24 cellular contexts compared by ENCODE assay signal in the genomic region with DNA sequence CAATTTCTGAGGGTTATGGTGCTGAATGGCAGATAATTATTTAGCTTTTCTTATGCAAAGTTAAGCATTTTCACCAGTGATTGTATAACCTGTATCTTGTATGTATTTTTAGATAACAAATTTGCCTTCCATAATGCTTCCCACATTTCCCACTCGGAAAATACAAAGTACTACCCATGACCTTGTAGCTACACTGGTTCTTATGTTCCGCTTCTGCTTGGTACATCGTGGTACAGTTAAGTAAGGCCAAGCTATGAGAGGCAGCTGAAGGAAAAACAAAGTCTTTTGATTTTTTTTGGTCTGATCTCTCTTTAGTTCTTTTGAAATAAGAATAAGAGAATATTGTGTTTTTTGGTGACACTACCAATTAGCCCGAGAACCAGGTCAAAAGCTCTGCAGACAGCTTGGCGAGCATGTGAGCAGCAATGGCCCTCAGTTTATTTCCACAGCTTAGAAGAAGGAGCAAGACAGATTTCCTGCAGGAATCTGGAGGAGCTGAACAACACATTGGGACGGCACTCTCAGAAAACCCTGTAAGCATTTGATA. TPM values are rescaled to one million over a fixed set of nuclear protein-coding genes. Genes with fewer than 3 reads are reported as not detected.
DNase-seq lines count a peak whose midpoint lies in the region; ATAC-seq and TF ChIP-seq lines count a peak whose summit lies in the region.
"Had no signal": no experiment of that assay in that cellular context is flagged by ENCODE, and none has a peak within 500 bp of the region (broad histone marks: within the 10 kb centered on the region; RNA-seq: fewer than 3 reads in every experiment).

No MANE protein-coding gene starts in this region.

- H3K27ac ChIP-seq in cingulate gyrus (ENCODE audit: low read depth, low read length), result peak overlapping the region; percentile 75
- peak overlapping the region; percentile 77 for H3K27ac ChIP-seq in layer of hippocampus (ENCODE audit: low read depth, low read length)
- peak overlapping the region; percentile 69 for H3K27ac ChIP-seq in temporal lobe (ENCODE audit: low read depth, low read length)
- H3K27ac ChIP-seq in Peyer's patch, result no peak overlapping the region
- H3K27ac ChIP-seq in body of pancreas, result no peak overlapping the region
- H3K27ac ChIP-seq: SJCRH30 had no signal

- no peak overlapping the region for H3K4me3 Mint-ChIP-seq in nephron
- H3K4me3 Mint-ChIP-seq: CD14-positive monocyte had no signal

- H3K4me1 ChIP-seq in Peyer's patch, result no peaks in the 10 kb centered on the region
- H3K4me1 ChIP-seq in body of pancreas, result peaks cover 7% of the 10 kb centered on the region
- H3K4me1 ChIP-seq: BE2C, SJCRH30 had no signal

- H3K27me3 ChIP-seq in layer of hippocampus (ENCODE audit: control insufficient read depth, insufficient read depth, low read length) (no peaks in the 10 kb centered on the region), Peyer's patch (no peaks in the 10 kb centered on the region), body of pancreas (no peaks in the 10 kb centered on the region)
- H3K27me3 ChIP-seq: BE2C, MG63, SJCRH30 had no signal

- no peak for TF ChIP-seq POLR2A in Peyer's patch (IDR thresholded peaks at IDR 0.05)
- TF ChIP-seq POLR2A in body of pancreas (IDR thresholded peaks at IDR 0.05), result no peak

- H3K27me3 Mint-ChIP-seq in nephron (ENCODE audit: low read depth), result no peaks in the 10 kb centered on the region
- H3K27me3 Mint-ChIP-seq: CD8-positive, alpha-beta memory T cell had no signal

- intact Hi-C loops in body of pancreas (cut with DNase I), result no loop called here

- DNase-seq in Peyer's patch, result no peak
- DNase-seq in body of pancreas, result no peak
- DNase-seq: BE2C, DMS 273 treated with DMSO at 0.1 percent for 48 hours, DMS79 treated with DMSO at 0.1 percent for 48 hours, GF-D8, IMR-90, KG1, MG63, NCI-H2029 treated with DMSO at 0.1 percent for 48 hours, NCI-H226, NCI-H510A, NCI-H69, SJCRH30 had no signal

- 90 to 94% methylated on average over 6 of the region's 6 CpGs for WGBS in body of pancreas, 2 donors

- H3K27ac Mint-ChIP-seq in nephron, result peak overlapping the region; percentile 42 to 80 (median 72)
- H3K27ac Mint-ChIP-seq: CD14-positive monocyte had no signal

- H3K9me3 ChIP-seq in Peyer's patch, result no peaks in the 10 kb centered on the region
- H3K9me3 ChIP-seq in body of pancreas, result no peaks in the 10 kb centered on the region
- H3K9me3 ChIP-seq: BE2C, SJCRH30 had no signal

- H3K4me3 ChIP-seq in Peyer's patch (no peak overlapping the region), body of pancreas (no peak overlapping the region)
- H3K4me3 ChIP-seq: MG63, SJCRH30 had no signal

- H3K4me1 Mint-ChIP-seq in nephron, result peaks cover 31% of the 10 kb centered on the region
- H3K4me1 Mint-ChIP-seq: CD14-positive monocyte had no signal

- no peak for ATAC-seq in GM19395 (IDR thresholded peaks at IDR 0.05; ENCODE audit: unreplicated experiment)
- no peak for ATAC-seq in body of pancreas
- no peak for ATAC-seq in GM21515 (IDR thresholded peaks at IDR 0.05; ENCODE audit: unreplicated experiment)

- H3K36me3 ChIP-seq in Peyer's patch, result peaks cover 0 to 8% (median 0%) of the 10 kb centered on the region in 3 donors
- H3K36me3 ChIP-seq in body of pancreas (replicated peaks in 1 of 2; ENCODE audit: insufficient read depth in 1 of 2, low read depth in 2 of 2), result peaks cover 0 to 3% of the 10 kb centered on the region in 2 donors
- H3K36me3 ChIP-seq: BE2C, MG63, SJCRH30 had no signal

- H3K36me3 Mint-ChIP-seq in nephron (ENCODE audit: low read depth), result peaks cover 38% of the 10 kb centered on the region

- peaks cover 8% of the 10 kb centered on the region for H3K9me3 Mint-ChIP-seq in nephron

- TF ChIP-seq CTCF in nephron (IDR thresholded peaks at IDR 0.05; ENCODE audit: unreplicated experiment in 3 of 3) (no peak), Peyer's patch (IDR thresholded peaks at IDR 0.05) (no peak), body of pancreas (IDR thresholded peaks at IDR 0.05) (no peak)

RNA-seq across cellular contexts. Expression of a gene that starts 26.8 kb away (rescaled TPM):
- total RNA-seq in temporal lobe, result 59.5 TPM
- total RNA-seq in Peyer's patch, result 100 to 1,000 TPM in 2 of 4 donors, 10 to 100 TPM in 2; 60.2 to 163 (median 102) TPM
- total RNA-seq in body of pancreas, result 100 to 1,000 TPM; 159 to 162 TPM

RNA-seq across cellular contexts. Expression of a gene that starts 27.7 kb away (rescaled TPM):
- total RNA-seq in temporal lobe (76.2 TPM), Peyer's patch (10 to 100 TPM; 39.6 to 88.1 (median 63.5) TPM), body of pancreas (10 to 100 TPM; 62.0 to 74.2 TPM)

RNA-seq across cellular contexts. Expression of a gene that starts 50.8 kb away (rescaled TPM):
- not detected for total RNA-seq in temporal lobe
- 1 to 10 TPM in 3 of 4 donors, not detected in 1; 1.6 to 9.1 (median 3.6) TPM for total RNA-seq in Peyer's patch
- total RNA-seq in body of pancreas, result 100 to 1,000 TPM in 1 of 2 donors, 10 to 100 TPM in 1; 56.6 to 104 TPM
- total RNA-seq: A673; CD8-positive, alpha-beta memory T cell; IMR-90; OCI-LY7 had no signal

Comparison
In these comparisons a context has a peak if more than half of its experiments do, and no peak if none do; other contexts are left out.
1. H3K27ac ChIP-seq: peak in cingulate gyrus (single experiment), layer of hippocampus (single experiment) and temporal lobe (single experiment); none in Peyer's patch (0 of 4) and body of pancreas (0 of 4).
2. RNA of a gene that starts 50.8 kb away (total RNA-seq): 56.6 to 104 TPM in body of pancreas; 1.6 to 9.1 TPM in Peyer's patch and not detected in temporal lobe (single experiment); every median in the first group is over 4 times any median in the second.